ENCODE assay signal across 14 cellular contexts in the genomic region with DNA sequence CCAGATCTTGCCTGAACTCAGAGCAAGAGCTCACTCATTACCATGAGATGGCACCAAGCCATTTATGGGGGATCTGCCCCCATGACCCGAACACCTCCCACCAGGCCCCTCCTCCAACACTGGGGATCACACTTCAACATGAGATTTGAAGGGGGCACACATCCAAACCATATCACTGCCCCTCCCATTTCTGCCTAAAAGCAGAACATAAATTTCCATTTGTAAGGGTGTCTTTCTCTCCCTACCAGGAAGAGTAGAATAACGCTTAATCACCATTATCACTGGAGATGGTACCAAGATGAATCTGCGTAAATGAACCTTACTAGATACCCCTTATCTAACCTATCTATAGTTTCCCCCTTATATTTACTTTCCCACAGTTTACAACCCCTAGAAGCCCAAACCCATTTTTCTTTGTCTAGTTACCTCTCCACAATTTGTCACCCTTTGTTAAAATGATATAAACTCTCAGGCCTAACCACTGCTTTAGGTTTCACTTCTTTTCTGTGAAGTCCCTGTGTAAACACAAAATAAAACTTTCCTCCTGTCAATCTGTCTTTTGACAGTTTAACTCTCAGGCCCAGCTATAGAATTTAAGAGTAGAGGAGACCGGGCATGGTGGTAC. TPM values are rescaled to one million over a fixed set of nuclear protein-coding genes. Genes with fewer than 3 reads are reported as not detected.
A peak's percentile ranks its signal among the peaks of the same experiment; 100 is the strongest.
DNase-seq lines count a peak whose midpoint lies in the region; ATAC-seq and TF ChIP-seq lines count a peak whose summit lies in the region.
"Had no signal": no experiment of that assay in that cellular context is flagged by ENCODE, and none has a peak within 500 bp of the region (broad histone marks: within the 10 kb centered on the region; RNA-seq: fewer than 3 reads in every experiment).

No MANE protein-coding gene starts in this region.

- no peaks in the 10 kb centered on the region for H3K27me3 ChIP-seq in CD4-positive, alpha-beta T cell (ENCODE audit: control insufficient read depth, insufficient read depth, low read length)
- no peaks in the 10 kb centered on the region for H3K27me3 ChIP-seq in Karpas-422 (ENCODE audit: low read length)
- H3K27me3 ChIP-seq: ovary had no signal

- H3K4me3 Mint-ChIP-seq in CD4-positive, alpha-beta T cell, result no peak overlapping the region
- no peak overlapping the region for H3K4me3 Mint-ChIP-seq in activated naive CD8-positive, alpha-beta T cell treated with anti-CD3 and anti-CD28 coated beads, Interleukin-2, amount 10 ng/mL, durations not matched to agents 7 days and 5 days
- H3K4me3 Mint-ChIP-seq in naive B cell, result peak overlapping the region in 1 of 8 donors; percentile 38

- no peaks in the 10 kb centered on the region for H3K9me3 ChIP-seq in CD4-positive, alpha-beta T cell (ENCODE audit: control insufficient read depth, low read length)
- H3K9me3 ChIP-seq in Karpas-422 (ENCODE audit: low read length), result no peaks in the 10 kb centered on the region
- H3K9me3 ChIP-seq: ovary had no signal

- ATAC-seq in CD4-positive, alpha-beta T cell (ENCODE audit: poor library complexity), result no peak
- no peak for ATAC-seq in activated naive CD8-positive, alpha-beta T cell treated with anti-CD3 and anti-CD28 coated beads, Interleukin-2, amount 10 ng/mL, durations not matched to agents 7 days and 5 days (ENCODE audit: low read depth)
- ATAC-seq in naive B cell (ENCODE audit: low read depth in 2 of 2) (no peak), HG02885 (IDR thresholded peaks at IDR 0.05; ENCODE audit: poor library complexity, unreplicated experiment) (no peak)

- H3K4me2 ChIP-seq in Karpas-422 (ENCODE audit: low read depth, low read length, poor library complexity, severe bottlenecking), result no peak overlapping the region

- peaks cover 9% of the 10 kb centered on the region for H3K4me1 ChIP-seq in Karpas-422 (ENCODE audit: low read length)

- no peaks in the 10 kb centered on the region for H4K20me1 ChIP-seq in Karpas-422 (ENCODE audit: insufficient read depth, low read depth, low read length)

- no peak overlapping the region for H3K9ac ChIP-seq in Karpas-422 (ENCODE audit: low read length)

- intact Hi-C loops in CD4-positive, alpha-beta T cell (cut with DNase I, micrococcal nuclease), result loop anchor here in 1 of 2 experiments (10.0 kb wide), 1 partner anchor 69 kb away; a partner anchor contains a TSS

- DNase-seq in CD4-positive, alpha-beta T cell, result no peak
- DNase-seq in Karpas-422 (peak; percentile 22), naive B cell (no peak), mucosa of gallbladder (ENCODE audit: low spot score) (no peak)
- DNase-seq in activated naive CD8-positive, alpha-beta T cell treated with anti-CD3 and anti-CD28 coated beads, Interleukin-2, amount 10 ng/mL, durations not matched to agents 7 days and 5 days, result no peak
- no peak for DNase-seq in NK-92 treated with Interleukin-12 subunit alpha and Interleukin-12 subunit beta, amount 100 ng/mL, for 24 hours (lab: John Stamatoyannopoulos, UW)
- DNase-seq in activated CD4-positive, alpha-beta T cell treated with anti-CD3 and anti-CD28 coated beads for 48 hours, result no peak
- DNase-seq: cortex of kidney; left cardiac atrium; NCI-H1436 treated with DMSO at 0.1 percent for 48 hours; stimulated activated CD4-positive, alpha-beta T cell treated with anti-CD3 and anti-CD28 coated beads, Interleukin-4, amount 100 ng/mL, for 4 hours; WERI-Rb-1 had no signal

- H3K9me3 Mint-ChIP-seq in CD4-positive, alpha-beta T cell, result no peaks in the 10 kb centered on the region
- no peaks in the 10 kb centered on the region for H3K9me3 Mint-ChIP-seq in activated naive CD8-positive, alpha-beta T cell treated with anti-CD3 and anti-CD28 coated beads, Interleukin-2, amount 10 ng/mL, durations not matched to agents 7 days and 5 days
- H3K9me3 Mint-ChIP-seq in naive B cell, result no peaks in the 10 kb centered on the region

- no peaks in the 10 kb centered on the region for H3K36me3 ChIP-seq in Karpas-422 (ENCODE audit: insufficient read depth, low read length)
- H3K36me3 ChIP-seq: ovary, WERI-Rb-1 had no signal

- H3K4me3 ChIP-seq in Karpas-422 (ENCODE audit: low read length), result no peak overlapping the region
- H3K4me3 ChIP-seq: ovary had no signal

- TF ChIP-seq CTCF in CD4-positive, alpha-beta T cell (IDR thresholded peaks at IDR 0.05), result no peak

- peaks cover 17% of the 10 kb centered on the region for H3K4me1 Mint-ChIP-seq in CD4-positive, alpha-beta T cell (ENCODE audit: low read depth)
- peaks cover 35% of the 10 kb centered on the region for H3K4me1 Mint-ChIP-seq in activated naive CD8-positive, alpha-beta T cell treated with anti-CD3 and anti-CD28 coated beads, Interleukin-2, amount 10 ng/mL, durations not matched to agents 7 days and 5 days
- H3K4me1 Mint-ChIP-seq in naive B cell, result peaks cover 27 to 33% (median 31%) of the 10 kb centered on the region in 3 donors

- POLR2A ChIA-PET in CD4-positive, alpha-beta T cell (lab: Charles Lee), result interaction anchor here (1.3 kb wide), 1 partner anchor 74 kb away, joined by 4 read pairs; no protein-coding TSS in a partner anchor
- POLR2A ChIA-PET in activated naive CD8-positive, alpha-beta T cell treated with anti-CD3 and anti-CD28 coated beads, Interleukin-2, amount 10 ng/mL, durations not matched to agents 7 days and 5 days (lab: Charles Lee), result no interaction called here

- no peak overlapping the region for H2AFZ ChIP-seq in Karpas-422 (ENCODE audit: low read length)

- no peaks in the 10 kb centered on the region for H3K36me3 Mint-ChIP-seq in CD4-positive, alpha-beta T cell (ENCODE audit: low read depth)
- no peaks in the 10 kb centered on the region for H3K36me3 Mint-ChIP-seq in activated naive CD8-positive, alpha-beta T cell treated with anti-CD3 and anti-CD28 coated beads, Interleukin-2, amount 10 ng/mL, durations not matched to agents 7 days and 5 days
- H3K36me3 Mint-ChIP-seq in naive B cell, result no peaks in the 10 kb centered on the region

- H3K79me2 ChIP-seq in Karpas-422 (ENCODE audit: low read length), result no peaks in the 10 kb centered on the region

- H3K27ac Mint-ChIP-seq in CD4-positive, alpha-beta T cell, result peak overlapping the region; percentile 16
- peak overlapping the region; percentile 40 for H3K27ac Mint-ChIP-seq in activated naive CD8-positive, alpha-beta T cell treated with anti-CD3 and anti-CD28 coated beads, Interleukin-2, amount 10 ng/mL, durations not matched to agents 7 days and 5 days
- peak overlapping the region in 5 of 6 donors; percentile 19 to 94 (median 43) for H3K27ac Mint-ChIP-seq in naive B cell

- H3K27me3 Mint-ChIP-seq in CD4-positive, alpha-beta T cell, result no peaks in the 10 kb centered on the region
- no peaks in the 10 kb centered on the region for H3K27me3 Mint-ChIP-seq in activated naive CD8-positive, alpha-beta T cell treated with anti-CD3 and anti-CD28 coated beads, Interleukin-2, amount 10 ng/mL, durations not matched to agents 7 days and 5 days
- H3K27me3 Mint-ChIP-seq in naive B cell, result no peaks in the 10 kb centered on the region

- H3K9me2 ChIP-seq in Karpas-422 (replicated peaks; ENCODE audit: insufficient read depth, low read length), result no peaks in the 10 kb centered on the region

- H3K27ac ChIP-seq in CD4-positive, alpha-beta T cell (ENCODE audit: low read depth, low read length), result no peak overlapping the region
- H3K27ac ChIP-seq in Karpas-422 (ENCODE audit: low read length), result no peak overlapping the region
- H3K27ac ChIP-seq: ovary, WERI-Rb-1 had no signal

- CTCF ChIA-PET in CD4-positive, alpha-beta T cell (lab: Charles Lee), result interaction anchor here (0.7 to 1.4 kb wide), 2 partner anchors 17 to 31 kb away, joined by 3 to 5 read pairs; no protein-coding TSS in a partner anchor

RNA-seq across cellular contexts. Expression of a gene that starts 38.7 kb away (rescaled TPM):
- 10 to 100 TPM; 22.6 to 27.1 TPM for total RNA-seq in CD4-positive, alpha-beta T cell
- total RNA-seq in Karpas-422 (2014; rRNA removed; shearing (Covaris generic); ENCODE audit: low replicate concordance), result 124 and 228 TPM in 2 replicates
- 10 to 100 TPM; 69.9 to 71.7 TPM for total RNA-seq in activated naive CD8-positive, alpha-beta T cell treated with anti-CD3 and anti-CD28 coated beads, Interleukin-2, amount 10 ng/mL, durations not matched to agents 7 days and 5 days
- 100 to 1,000 TPM; 201 to 343 (median 245) TPM for polyA plus RNA-seq in naive B cell (ENCODE audit: low read depth in 6 of 6)
- 107 TPM for total RNA-seq in mucosa of gallbladder

RNA-seq across cellular contexts. Expression of a gene that starts 45.6 kb away (rescaled TPM):
- total RNA-seq in CD4-positive, alpha-beta T cell, result 10 to 100 TPM; 32.6 to 33.0 TPM
- 99.1 and 185 TPM in 2 replicates for total RNA-seq in Karpas-422 (2014; rRNA removed; shearing (Covaris generic); ENCODE audit: low replicate concordance)
- 100 to 1,000 TPM; 393 to 421 TPM for total RNA-seq in activated naive CD8-positive, alpha-beta T cell treated with anti-CD3 and anti-CD28 coated beads, Interleukin-2, amount 10 ng/mL, durations not matched to agents 7 days and 5 days
- polyA plus RNA-seq in naive B cell (ENCODE audit: low read depth in 6 of 6), result 10 to 100 TPM; 33.4 to 43.0 (median 39.0) TPM
- 43.9 TPM for total RNA-seq in mucosa of gallbladder

RNA-seq across cellular contexts. Expression of a gene that starts 52.6 kb away (rescaled TPM):
- 10 to 100 TPM; 62.4 to 65.0 TPM for total RNA-seq in CD4-positive, alpha-beta T cell
- total RNA-seq in Karpas-422 (2014; rRNA removed; shearing (Covaris generic); ENCODE audit: low replicate concordance), result 12.5 and 26.8 TPM in 2 replicates
- total RNA-seq in activated naive CD8-positive, alpha-beta T cell treated with anti-CD3 and anti-CD28 coated beads, Interleukin-2, amount 10 ng/mL, durations not matched to agents 7 days and 5 days, result 10 to 100 TPM; 59.1 to 59.2 TPM
- 10 to 100 TPM; 41.0 to 73.4 (median 50.4) TPM for polyA plus RNA-seq in naive B cell (ENCODE audit: low read depth in 6 of 6)
- 53.0 TPM for total RNA-seq in mucosa of gallbladder
